ENCODE assay signal across 8 cellular contexts in genomic region chr19:49017041-49017665, GRCh38. TPM values are rescaled to one million over a fixed set of nuclear protein-coding genes. Genes with fewer than 3 reads are reported as not detected.
DNase-seq lines count a peak whose midpoint lies in the region; ATAC-seq and TF ChIP-seq lines count a peak whose summit lies in the region.

LHB (minus strand) TSS chr19:49017091; CDS start chr19:49017081, 10 bp downstream.

- no peaks in the 10 kb centered on the region for H3K9me3 ChIP-seq in HUES48 (ENCODE audit: control insufficient read depth, insufficient read depth, low read length)

- no peaks in the 10 kb centered on the region for H3K9me3 Mint-ChIP-seq in naive B cell

- H3K4me1 ChIP-seq in HUES48 (ENCODE audit: control insufficient read depth, insufficient read depth, low read length), result peaks cover 16% of the 10 kb centered on the region

- DNase-seq in AG10803 (ENCODE audit: low read depth) (no peak), coronary artery (ENCODE audit: low spot score) (no peak), naive B cell (no peak), NCI-H524 (lab: John Stamatoyannopoulos, UW) (no peak)
- DNase-seq in stimulated activated CD4-positive, alpha-beta T cell treated with anti-CD3 and anti-CD28 coated beads, Interleukin-4, amount 100 ng/mL, for 24 hours, result no peak

- 0 out of 2 replicates have a peak within 1 kb of the TSS, but pooled peaks have one; percentile 17 for H3K9ac ChIP-seq in HUES48 (ENCODE audit: low read depth, low read length)

- peaks cover 33% of the 10 kb centered on the region for H3K36me3 ChIP-seq in HUES48 (ENCODE audit: control insufficient read depth, insufficient read depth, low read length)

- H3K27ac ChIP-seq in HUES48 (ENCODE audit: low read depth, low read length), result no peak within 1 kb of the TSS
- H3K27ac ChIP-seq in coronary artery, result no peak within 1 kb of the TSS

- no peaks in the 10 kb centered on the region for H3K36me3 Mint-ChIP-seq in naive B cell

- H3K4me3 Mint-ChIP-seq in naive B cell, result peak within 1 kb of the TSS; percentile 84 to 96 (median 91)

- TF ChIP-seq CTCF in AG10803 (conservative IDR thresholded peaks at IDR 0.05; ENCODE audit: low read length) (no peak), coronary artery (IDR thresholded peaks at IDR 0.05) (no peak)

- peak within 1 kb of the TSS; percentile 47 for H3K4me3 ChIP-seq in AG10803 (ENCODE audit: low read length)
- peak within 1 kb of the TSS; percentile 58 for H3K4me3 ChIP-seq in HUES48 (ENCODE audit: low read depth, low read length)
- H3K4me3 ChIP-seq in coronary artery, result peak within 1 kb of the TSS; percentile 71

- peak within 1 kb of the TSS in 2 of 6 donors; percentile 52 to 60 for H3K27ac Mint-ChIP-seq in naive B cell

- ATAC-seq in naive B cell (ENCODE audit: low read depth in 2 of 2) (no peak), HG02623 (IDR thresholded peaks at IDR 0.05; ENCODE audit: unreplicated experiment) (no peak), HG03139 (IDR thresholded peaks at IDR 0.05; ENCODE audit: unreplicated experiment) (no peak)

- H3K27me3 Mint-ChIP-seq in naive B cell, result peaks cover 0 to 8% (median 0%) of the 10 kb centered on the region in 3 donors

- peaks cover 26% of the 10 kb centered on the region for H3K27me3 ChIP-seq in HUES48 (ENCODE audit: control insufficient read depth, insufficient read depth, low read length)

- peaks cover 15 to 37% (median 25%) of the 10 kb centered on the region in 3 donors for H3K4me1 Mint-ChIP-seq in naive B cell

RNA-seq across cellular contexts. Expression of gene LHB, which starts in this region (rescaled TPM):
- not detected for polyA plus RNA-seq in naive B cell (ENCODE audit: low read depth in 6 of 6)
